1 cellular context compared by ENCODE assay signal in genomic region chr11:72668645-72669347, GRCh38.
TF ChIP-seq lines count a peak whose summit lies in the region.

No MANE protein-coding gene starts in this region.

TF ChIP-seq in SK-N-SH treated with all-trans-retinoic acid at 6 μM for 48 hours, 23 proteins besides CTCF, POLR2A, EP300 and RAD21 (continued from another document):
- no peak for TF ChIP-seq TOX (CRISPR knock-in tag; IDR thresholded peaks at IDR 0.05; ENCODE audit: borderline replicate concordance)
- no peak for TF ChIP-seq PPARA (CRISPR knock-in tag; IDR thresholded peaks at IDR 0.05; ENCODE audit: borderline replicate concordance)
- TF ChIP-seq CSRNP3 (CRISPR knock-in tag; IDR thresholded peaks at IDR 0.05): no peak
- no peak for TF ChIP-seq BACH2 (CRISPR knock-in tag; IDR thresholded peaks at IDR 0.05; ENCODE audit: borderline replicate concordance)
- TF ChIP-seq PATZ1 (CRISPR knock-in tag; IDR thresholded peaks at IDR 0.05; ENCODE audit: borderline replicate concordance): no peak
- TF ChIP-seq ZNF8 (CRISPR knock-in tag; IDR thresholded peaks at IDR 0.05): no peak
- TF ChIP-seq GLIS3 (CRISPR knock-in tag; IDR thresholded peaks at IDR 0.05): no peak
- no peak for TF ChIP-seq SNAI2 (CRISPR knock-in tag; IDR thresholded peaks at IDR 0.05)
- TF ChIP-seq ZC3H10 (CRISPR knock-in tag; IDR thresholded peaks at IDR 0.05): no peak
- TF ChIP-seq ZNF565 (CRISPR knock-in tag; conservative IDR thresholded peaks at IDR 0.05; ENCODE audit: low read depth): no peak
- no peak for TF ChIP-seq ESRRG (CRISPR knock-in tag; IDR thresholded peaks at IDR 0.05)
